In genomic region chr7:22845221-22845844, GRCh38 we compare ENCODE assay signal across 15 cellular contexts.
"Had no signal": no experiment of that assay in that cellular context is flagged by ENCODE, and none has a peak within 500 bp of the region (broad histone marks: within the 10 kb centered on the region; RNA-seq: fewer than 3 reads in every experiment).

No MANE protein-coding gene starts in this region.

- DNase-seq: activated CD4-positive, alpha-beta T cell treated with anti-CD3 and anti-CD28 coated beads, Interleukin-2, amount 50 U/mL, for 4 hours; activated CD8-positive, alpha-beta memory T cell treated with anti-CD3 and anti-CD28 coated beads, Interleukin-2, amount 10 ng/mL, durations not matched to agents 7 days and 5 days; activated gamma-delta T cell treated with Interleukin-2 at 50 U/mL for 16 hours; activated naive CD8-positive, alpha-beta T cell treated with anti-CD3 and anti-CD28 coated beads for 36 hours; activated T-cell treated with anti-CD3 and anti-CD28 coated beads, Interleukin-2, amount 50 U/mL, for 24 hours; hippocampal formation; left cardiac atrium; natural killer cell; posterior cingulate gyrus; small intestine; transverse colon had no signal

- H3K36me3 ChIP-seq: cardiac muscle cell, transverse colon had no signal

- H3K27me3 ChIP-seq: cardiac muscle cell, transverse colon had no signal

- H3K4me1 ChIP-seq: transverse colon had no signal

- H3K9me3 ChIP-seq: transverse colon had no signal

- H3K9me3 Mint-ChIP-seq: activated naive CD8-positive, alpha-beta T cell treated with anti-CD3 and anti-CD28 coated beads for 36 hours; activated T-cell treated with anti-CD3 and anti-CD28 coated beads, Interleukin-2, amount 50 U/mL, for 24 hours; natural killer cell; T-helper 2 cell treated with Interferon-gamma antibody and Interleukin-4, amounts not matched to agents 5 μg/mL and 100 μg/mL, for 36 hours had no signal

- H3K4me1 Mint-ChIP-seq: activated naive CD8-positive, alpha-beta T cell treated with anti-CD3 and anti-CD28 coated beads for 36 hours; natural killer cell had no signal

- H3K4me3 ChIP-seq: cardiac muscle cell, lung, transverse colon had no signal

- H3K36me3 Mint-ChIP-seq: activated CD8-positive, alpha-beta memory T cell treated with anti-CD3 and anti-CD28 coated beads, Interleukin-2, amount 10 ng/mL, durations not matched to agents 7 days and 5 days; activated naive CD8-positive, alpha-beta T cell treated with anti-CD3 and anti-CD28 coated beads for 36 hours; natural killer cell had no signal

- H3K27me3 Mint-ChIP-seq: activated naive CD8-positive, alpha-beta T cell treated with anti-CD3 and anti-CD28 coated beads for 36 hours had no signal

- ATAC-seq: activated CD4-positive, CD25-positive, alpha-beta regulatory T cell treated with anti-CD3 and anti-CD28 coated beads, Interleukin-2, amount 50 U/mL, for 24 hours; activated CD8-positive, alpha-beta memory T cell treated with anti-CD3 and anti-CD28 coated beads, Interleukin-2, amount 10 ng/mL, durations not matched to agents 7 days and 5 days; left cardiac atrium; natural killer cell had no signal

- H3K27ac ChIP-seq: cardiac muscle cell, transverse colon had no signal

- H3K27ac Mint-ChIP-seq: activated CD8-positive, alpha-beta memory T cell treated with anti-CD3 and anti-CD28 coated beads, Interleukin-2, amount 10 ng/mL, durations not matched to agents 7 days and 5 days; activated naive CD8-positive, alpha-beta T cell treated with anti-CD3 and anti-CD28 coated beads for 36 hours; activated T-cell treated with anti-CD3 and anti-CD28 coated beads, Interleukin-2, amount 50 U/mL, for 24 hours; natural killer cell; T-helper 2 cell treated with Interferon-gamma antibody and Interleukin-4, amounts not matched to agents 5 μg/mL and 100 μg/mL, for 36 hours had no signal

- H3K4me3 Mint-ChIP-seq: activated CD8-positive, alpha-beta memory T cell treated with anti-CD3 and anti-CD28 coated beads, Interleukin-2, amount 10 ng/mL, durations not matched to agents 7 days and 5 days; activated naive CD8-positive, alpha-beta T cell treated with anti-CD3 and anti-CD28 coated beads for 36 hours; activated T-cell treated with anti-CD3 and anti-CD28 coated beads, Interleukin-2, amount 50 U/mL, for 24 hours; natural killer cell; T-helper 2 cell treated with Interferon-gamma antibody and Interleukin-4, amounts not matched to agents 5 μg/mL and 100 μg/mL, for 36 hours had no signal
